In genomic region chr10:77925795-77926565, GRCh38 we compare ENCODE assay signal across 7 cellular contexts. TPM values are rescaled to one million over a fixed set of nuclear protein-coding genes. Genes with fewer than 3 reads are reported as not detected.
DNase-seq lines count a peak whose midpoint lies in the region; FAIRE-seq and TF ChIP-seq lines count a peak whose summit lies in the region.

No MANE protein-coding gene starts in this region.

- H3K4me1 ChIP-seq in HAP-1 (peaks cover 14% of the 10 kb centered on the region), small intestine (ENCODE audit: control insufficient read depth in 2 of 2, insufficient read depth in 1 of 2, low read depth in 1 of 2, low read length in 1 of 2) (peaks cover 0 to 6% of the 10 kb centered on the region in 2 donors)

- H3K9me3 ChIP-seq in HAP-1 (no peaks in the 10 kb centered on the region), small intestine (ENCODE audit: control insufficient read depth, low read depth) (no peaks in the 10 kb centered on the region)

- 0 to 1% (median 1%) methylated on average over 42 to 73 of the region's 73 CpGs for WGBS in small intestine, 3 donors

- H3K4me3 ChIP-seq in HAP-1, result peak overlapping the region; percentile 72
- peak overlapping the region; percentile 76 for H3K4me3 ChIP-seq in brain microvascular endothelial cell (ENCODE audit: low read depth, low read length)
- peak overlapping the region; percentile 62 to 71 for H3K4me3 ChIP-seq in small intestine (ENCODE audit: low read depth in 1 of 2, low read length in 2 of 2)

- DNase-seq in GM12891 (ENCODE audit: insufficient read length, low spot score) (no peak), HAP-1 (ENCODE audit: low spot score in 2 of 2) (peak in 1 of 2 experiments; percentile 56), NCI-H69 (lab: John Stamatoyannopoulos, UW) (peak; percentile 61), brain microvascular endothelial cell (no peak), iris pigment epithelial cell (ENCODE audit: low read depth) (peak; percentile 54), small intestine (peak; percentile 52), NCI-H1694 (lab: John Stamatoyannopoulos, UW) (no peak)

- peak; percentile 54 for FAIRE-seq in GM12891 (lab: Jason Lieb, UNC)
- FAIRE-seq in small intestine (lab: Jason Lieb, UNC), result no peak

- no peak for TF ChIP-seq CTCF in brain microvascular endothelial cell (IDR thresholded peaks at IDR 0.05; ENCODE audit: low read depth, low read length, missing control alignments)

- H3K27ac ChIP-seq in brain microvascular endothelial cell (no peak overlapping the region), small intestine (ENCODE audit: low read depth in 1 of 2, low read length in 1 of 2) (peak overlapping the region; percentile 78 to 85)

- no peak for TF ChIP-seq POLR2A in GM12891 (IDR thresholded peaks at IDR 0.05; ENCODE audit: low read depth, low read length)

- no peaks in the 10 kb centered on the region; the same call in 1 of the 2 replicates for H3K36me3 ChIP-seq in HAP-1 (replicated peaks)
- H3K36me3 ChIP-seq in brain microvascular endothelial cell (replicated peaks), result no peaks in the 10 kb centered on the region
- no peaks in the 10 kb centered on the region for H3K36me3 ChIP-seq in small intestine (ENCODE audit: control insufficient read depth in 2 of 2, insufficient read depth in 2 of 2, low read length in 2 of 2)

- in situ Hi-C loops in HAP-1 (cut with MboI; ENCODE audit: low sequenced_read_pairs) (no loop called here), brain microvascular endothelial cell (cut with HindIII; ENCODE audit: low pct_ligation_motif_present, low sequenced_read_pairs) (no loop called here)

- no peaks in the 10 kb centered on the region for H3K27me3 ChIP-seq in HAP-1 (ENCODE audit: low read depth)
- H3K27me3 ChIP-seq in brain microvascular endothelial cell (replicated peaks), result peaks cover 1% of the 10 kb centered on the region
- no peaks in the 10 kb centered on the region for H3K27me3 ChIP-seq in small intestine (ENCODE audit: control insufficient read depth in 2 of 2, insufficient read depth in 2 of 2, low read length in 2 of 2)

TF ChIP-seq in GM12891, 5 proteins besides CTCF, POLR2A, EP300 and RAD21:
- TF ChIP-seq TAF1 (IDR thresholded peaks at IDR 0.05; ENCODE audit: low read depth, low read length), result no peak
- no peak for TF ChIP-seq SPI1 (IDR thresholded peaks at IDR 0.05; ENCODE audit: low read depth, low read length)
- TF ChIP-seq PAX5 (IDR thresholded peaks at IDR 0.05; ENCODE audit: insufficient read depth, low read length, severe bottlenecking), result no peak
- TF ChIP-seq POLR2AphosphoS5 (IDR thresholded peaks at IDR 0.05; ENCODE audit: low read depth, low read length), result no peak
- no peak for TF ChIP-seq POU2F2 (IDR thresholded peaks at IDR 0.05; ENCODE audit: low read depth, low read length)

RNA-seq across cellular contexts. Expression of gene DLG5, which starts 0.6 kb away (rescaled TPM):
- polyA plus RNA-seq in GM12891 (2012; ENCODE audit: low read depth, missing spikeins), result 1.7 TPM
- 10 to 100 TPM in 1 of 3 donors, 1 to 10 TPM in 2; 7.8 to 13.9 (median 8.9) TPM for polyA plus RNA-seq in small intestine

Comparison
In these comparisons a context has a peak if more than half of its experiments do, and no peak if none do; other contexts are left out.
1. DNase-seq: peak in NCI-H69 (single experiment), iris pigment epithelial cell (single experiment) and small intestine (single experiment); none in GM12891 (single experiment), brain microvascular endothelial cell (single experiment) and NCI-H1694 (single experiment).
2. Peak in every context shown above with its lines, with median percentiles within 50 percentile points of each other: H3K4me3 ChIP-seq.